In the genomic region with DNA sequence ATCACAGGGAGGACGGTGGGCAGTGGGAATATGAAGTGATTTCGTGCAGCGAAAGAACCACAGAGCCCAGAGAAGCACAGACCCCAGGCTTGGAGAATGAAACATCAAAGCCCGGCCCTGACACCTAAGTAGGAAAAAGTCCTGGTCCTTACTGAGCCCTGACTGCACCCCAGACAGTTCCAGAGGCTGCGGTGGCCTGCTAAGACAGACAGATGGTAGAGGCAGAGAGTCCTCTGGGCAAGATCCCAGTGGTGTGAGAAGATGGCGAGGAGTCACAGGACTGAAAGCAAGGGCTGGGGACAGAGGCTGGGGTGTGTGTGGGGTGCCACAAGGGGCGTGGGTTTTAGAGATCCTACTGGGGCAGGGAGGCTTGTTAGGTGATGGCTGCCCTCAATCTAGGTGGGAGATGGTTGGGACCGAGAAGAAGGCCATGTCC, we compare ENCODE assay signal across 13 cellular contexts. TPM values are rescaled to one million over a fixed set of nuclear protein-coding genes. Genes with fewer than 3 reads are reported as not detected.
DNase-seq lines count a peak whose midpoint lies in the region; ATAC-seq, FAIRE-seq and TF ChIP-seq lines count a peak whose summit lies in the region.
"Had no signal": no experiment of that assay in that cellular context is flagged by ENCODE, and none has a peak within 500 bp of the region (broad histone marks: within the 10 kb centered on the region; RNA-seq: fewer than 3 reads in every experiment).

No MANE protein-coding gene starts in this region.

- H3K4me1 Mint-ChIP-seq in T-helper 17 cell, result peaks cover 25% of the 10 kb centered on the region
- H3K4me1 Mint-ChIP-seq in glutamatergic neuron (ENCODE audit: low read depth, unreplicated experiment), result peaks cover 23% of the 10 kb centered on the region
- peaks cover 22 to 39% of the 10 kb centered on the region in 2 donors for H3K4me1 Mint-ChIP-seq in natural killer cell

- H3K27ac Mint-ChIP-seq in T-helper 17 cell (peak overlapping the region; percentile 56), glutamatergic neuron (ENCODE audit: unreplicated experiment) (no peak overlapping the region), natural killer cell (peak overlapping the region in 1 of 2 donors; percentile 35)

- TF ChIP-seq EP300 in suprapubic skin (IDR thresholded peaks at IDR 0.05), result no peak

- H3K36me3 Mint-ChIP-seq in T-helper 17 cell (ENCODE audit: low read depth) (no peaks in the 10 kb centered on the region), glutamatergic neuron (ENCODE audit: unreplicated experiment) (peaks cover 4% of the 10 kb centered on the region), natural killer cell (no peaks in the 10 kb centered on the region)

- TF ChIP-seq POLR2A in suprapubic skin (IDR thresholded peaks at IDR 0.05), result no peak

- H3K4me3 ChIP-seq in left ventricle myocardium inferior, result no peak overlapping the region
- H3K4me3 ChIP-seq in suprapubic skin, result no peak overlapping the region
- H3K4me3 ChIP-seq: cardiac muscle cell, SJCRH30 had no signal

- 88% methylated on average over 8 of the region's 8 CpGs for WGBS in suprapubic skin

- H3K9me3 ChIP-seq in left ventricle myocardium inferior (replicated peaks) (no peaks in the 10 kb centered on the region), T-helper 17 cell (ENCODE audit: control insufficient read depth, low read length, poor library complexity, severe bottlenecking) (no peaks in the 10 kb centered on the region), suprapubic skin (no peaks in the 10 kb centered on the region)
- H3K9me3 ChIP-seq: SJCRH30 had no signal

- H3K4me1 ChIP-seq in left ventricle myocardium inferior (peaks cover 94% of the 10 kb centered on the region), suprapubic skin (peaks cover 66% of the 10 kb centered on the region)

- ATAC-seq in Right ventricle myocardium inferior, result no peak
- no peak for ATAC-seq in T-helper 17 cell
- ATAC-seq in natural killer cell, result no peak

- DNase-seq in Right ventricle myocardium inferior (ENCODE audit: missing footprints), result peak; percentile 47
- DNase-seq in left ventricle myocardium inferior, result no peak
- DNase-seq in T-helper 17 cell, result no peak
- no peak for DNase-seq in glutamatergic neuron
- DNase-seq in suprapubic skin (ENCODE audit: low spot score in 2 of 2), result peak; percentile 41 to 43
- DNase-seq in HTR-8/SVneo (ENCODE audit: insufficient read length, low spot score), result no peak
- no peak for DNase-seq in dedifferentiated amniotic fluid mesenchymal stem cell (ENCODE audit: extremely low spot score)
- no peak for DNase-seq in natural killer cell
- DNase-seq: NCI-H187 treated with DMSO at 0.1 percent for 48 hours had no signal

- TF ChIP-seq CTCF in left ventricle myocardium inferior (IDR thresholded peaks at IDR 0.05; ENCODE audit: borderline replicate concordance), result no peak
- TF ChIP-seq CTCF in glutamatergic neuron (IDR thresholded peaks at IDR 0.05; ENCODE audit: partially characterized antibody, unreplicated experiment), result no peak
- TF ChIP-seq CTCF in suprapubic skin (IDR thresholded peaks at IDR 0.05), result no peak
- no peak for TF ChIP-seq CTCF in natural killer cell (IDR thresholded peaks at IDR 0.05)

- H3K4me3 Mint-ChIP-seq in T-helper 17 cell (no peak overlapping the region), glutamatergic neuron (ENCODE audit: unreplicated experiment) (peak overlapping the region; percentile 36), natural killer cell (no peak overlapping the region)

- no peak for FAIRE-seq in HTR-8/SVneo (lab: Jason Lieb, UNC)
- FAIRE-seq: endometrium had no signal

- H3K36me3 ChIP-seq in left ventricle myocardium inferior, result peaks cover 27% of the 10 kb centered on the region
- H3K36me3 ChIP-seq in suprapubic skin, result peaks cover 16% of the 10 kb centered on the region

- intact Hi-C loops in Right ventricle myocardium inferior (cut with DNase I), result loop anchor here (5.0 kb wide), 1 partner anchor 101 kb away; no protein-coding TSS in a partner anchor
- intact Hi-C loops in left ventricle myocardium inferior (cut with micrococcal nuclease), result no loop called here
- intact Hi-C loops in natural killer cell (cut with micrococcal nuclease), result loop anchor here (2.0 kb wide), 1 partner anchor 134 kb away; no protein-coding TSS in a partner anchor

- H3K27me3 Mint-ChIP-seq in T-helper 17 cell (no peaks in the 10 kb centered on the region), glutamatergic neuron (ENCODE audit: unreplicated experiment) (peaks cover 6% of the 10 kb centered on the region), natural killer cell (ENCODE audit: low read depth in 2 of 2) (no peaks in the 10 kb centered on the region)

- H3K9me3 Mint-ChIP-seq in glutamatergic neuron (ENCODE audit: unreplicated experiment) (peaks cover 9% of the 10 kb centered on the region), natural killer cell (no peaks in the 10 kb centered on the region)
- H3K9me3 Mint-ChIP-seq: naive thymus-derived CD4-positive, alpha-beta T cell had no signal

- H3K27ac ChIP-seq in left ventricle myocardium inferior (replicated peaks) (no peak overlapping the region), suprapubic skin (no peak overlapping the region)
- H3K27ac ChIP-seq: SJCRH30 had no signal

- H3K27me3 ChIP-seq in left ventricle myocardium inferior (ENCODE audit: low read depth) (no peaks in the 10 kb centered on the region), suprapubic skin (no peaks in the 10 kb centered on the region)
- H3K27me3 ChIP-seq: cardiac muscle cell, SJCRH30 had no signal

RNA-seq across cellular contexts. Expression of a gene that starts 3.7 kb away (rescaled TPM):
- total RNA-seq in Right ventricle myocardium inferior (39.3 TPM), left ventricle myocardium inferior (32.9 TPM), T-helper 17 cell (10 to 100 TPM; 44.0 to 45.8 TPM), glutamatergic neuron (ENCODE audit: unreplicated experiment) (27.6 TPM), suprapubic skin (10 to 100 TPM; 11.5 to 31.4 (median 22.1) TPM), natural killer cell (10 to 100 TPM; 68.0 to 81.5 (median 75.7) TPM)

RNA-seq across cellular contexts. Expression of a gene that starts 24.5 kb away (rescaled TPM):
- total RNA-seq in Right ventricle myocardium inferior (19.7 TPM), left ventricle myocardium inferior (23.3 TPM), T-helper 17 cell (1 to 10 TPM; 2.5 to 2.6 TPM), glutamatergic neuron (ENCODE audit: unreplicated experiment) (9.2 TPM), suprapubic skin (1 to 10 TPM; 1.0 to 2.4 (median 2.1) TPM), natural killer cell (1 to 10 TPM; 4.8 to 8.2 (median 6.1) TPM)

Comparison
In these comparisons a context has a peak if more than half of its experiments do, and no peak if none do; other contexts are left out.
1. DNase-seq: peak in Right ventricle myocardium inferior (single experiment) and suprapubic skin (2 of 2); none in left ventricle myocardium inferior (single experiment), T-helper 17 cell (0 of 3), glutamatergic neuron (single experiment), HTR-8/SVneo (single experiment), dedifferentiated amniotic fluid mesenchymal stem cell (single experiment) and natural killer cell (single experiment).